ENCODE assay signal across 12 cellular contexts in genomic region chr9:84297162-84297821, GRCh38. TPM values are rescaled to one million over a fixed set of nuclear protein-coding genes. Genes with fewer than 3 reads are reported as not detected.
DNase-seq lines count a peak whose midpoint lies in the region.
"Had no signal": no experiment of that assay in that cellular context is flagged by ENCODE, and none has a peak within 500 bp of the region (broad histone marks: within the 10 kb centered on the region; RNA-seq: fewer than 3 reads in every experiment).

No MANE protein-coding gene starts in this region.

- H2BK12ac ChIP-seq in mesenchymal stem cell (ENCODE audit: low read length in 2 of 2), result peak overlapping the region in 1 of 2 experiments; percentile 68

- H3K4me1 ChIP-seq in mesenchymal stem cell (ENCODE audit: control insufficient read depth, insufficient read depth, low read depth, low read length), result peaks cover 9% of the 10 kb centered on the region
- H3K4me1 ChIP-seq: right lobe of liver had no signal

- H4K91ac ChIP-seq in mesenchymal stem cell (ENCODE audit: low read length), result no peak overlapping the region

- H3K23ac ChIP-seq in mesenchymal stem cell (ENCODE audit: low read length in 2 of 2), result no peak overlapping the region

- in situ Hi-C loops in KBM-7 (cut with MboI; ENCODE audit: low pct_unique_long_range_greater_than_20kb, low sequenced_read_pairs), result no loop called here

- H2AFZ ChIP-seq in mesenchymal stem cell (ENCODE audit: low read depth, low read length), result no peak overlapping the region

- H3K79me1 ChIP-seq in mesenchymal stem cell (replicated peaks; ENCODE audit: low read length, poor library complexity, severe bottlenecking), result no peaks in the 10 kb centered on the region

- DNase-seq in EH (ENCODE audit: low read depth), result peak; percentile 85
- peak; percentile 21 for DNase-seq in HT1080 (ENCODE audit: low read depth)
- peak; percentile 65 for DNase-seq in astrocyte of the hippocampus (ENCODE audit: low read depth, low spot score)
- DNase-seq in mesenchymal stem cell, result peak; percentile 48
- DNase-seq in DMS79 (lab: John Stamatoyannopoulos, UW), result no peak
- DNase-seq in islet precursor cell, result no peak
- DNase-seq in KBM-7, result no peak
- DNase-seq: activated CD4-positive, alpha-beta T cell treated with anti-CD3 and anti-CD28 coated beads, Interleukin-2, amount 50 U/mL, for 1 hour; Calu3 had no signal

- peak overlapping the region; percentile 66 for H3K9ac ChIP-seq in mesenchymal stem cell (ENCODE audit: low read length)

- H3K4me3 ChIP-seq in mesenchymal stem cell (ENCODE audit: insufficient read depth in 1 of 2, low read depth in 1 of 2, low read length in 2 of 2), result peak overlapping the region in 1 of 2 experiments; percentile 47
- H3K4me3 ChIP-seq: left lung, right lobe of liver had no signal

- H2BK5ac ChIP-seq in mesenchymal stem cell (ENCODE audit: low read depth, low read length, poor library complexity, severe bottlenecking), result no peak overlapping the region

- H3K9me3 ChIP-seq in mesenchymal stem cell (ENCODE audit: control insufficient read depth, low read length), result no peaks in the 10 kb centered on the region
- H3K9me3 ChIP-seq: left lung, right lobe of liver had no signal

- no peak overlapping the region for H3K4me2 ChIP-seq in mesenchymal stem cell (ENCODE audit: low read length, poor library complexity, severe bottlenecking)

- H3K18ac ChIP-seq in mesenchymal stem cell (ENCODE audit: low read depth in 1 of 2, low read length in 2 of 2), result no peak overlapping the region

- H4K8ac ChIP-seq in mesenchymal stem cell (ENCODE audit: low read length), result no peak overlapping the region

- no peaks in the 10 kb centered on the region for H3K36me3 ChIP-seq in mesenchymal stem cell (ENCODE audit: control insufficient read depth in 1 of 2, insufficient read depth in 2 of 2, low read depth in 1 of 2, low read length in 2 of 2)
- H3K36me3 ChIP-seq: left lung, right lobe of liver had no signal

- H2AK5ac ChIP-seq in mesenchymal stem cell (ENCODE audit: low read length, severe bottlenecking), result peak overlapping the region; percentile 6

- no peak overlapping the region for H3K4ac ChIP-seq in mesenchymal stem cell (ENCODE audit: low read depth in 1 of 2, low read length in 2 of 2)

- 60% methylated on average over 3 of the region's 4 CpGs for WGBS in mesenchymal stem cell

- no peak overlapping the region for H2BK15ac ChIP-seq in mesenchymal stem cell (ENCODE audit: low read depth, poor library complexity, severe bottlenecking)

- H3K27me3 ChIP-seq in mesenchymal stem cell (ENCODE audit: control insufficient read depth in 1 of 2, insufficient read depth in 1 of 2, low read length in 2 of 2), result no peaks in the 10 kb centered on the region
- H3K27me3 ChIP-seq: left lung, right lobe of liver had no signal

- H3K14ac ChIP-seq in mesenchymal stem cell (ENCODE audit: low read length in 2 of 2), result no peak overlapping the region

- H2BK120ac ChIP-seq in mesenchymal stem cell (ENCODE audit: low read depth, low read length), result no peak overlapping the region

- H3K27ac ChIP-seq in mesenchymal stem cell (ENCODE audit: low read length, poor library complexity, severe bottlenecking), result peak overlapping the region; percentile 87
- H3K27ac ChIP-seq: right lobe of liver had no signal

RNA-seq across cellular contexts. Expression of gene SLC28A3, which starts 43.3 kb away (rescaled TPM):
- total RNA-seq in HT1080 (2014; rRNA removed; shearing (Covaris generic)), result 0.02 and 0.03 TPM in 2 replicates
- 0.11 and 0.20 TPM in 2 replicates for polyA plus RNA-seq in HT1080 (2015; cell fraction: cytosol; rRNA removed)
- 0.18 and 0.35 TPM in 2 replicates for polyA plus RNA-seq in HT1080 (2015; cell fraction: nucleus; rRNA removed)
- polyA plus RNA-seq in mesenchymal stem cell (2013, experiment 1 of 2), result 0.33 TPM
- 0.30 TPM for polyA plus RNA-seq in mesenchymal stem cell (2013, experiment 2 of 2)
- polyA plus RNA-seq: neural cell had no signal

Comparison
In these comparisons a context has a peak if more than half of its experiments do, and no peak if none do; other contexts are left out.
1. DNase-seq: peak in EH (single experiment), HT1080 (single experiment), astrocyte of the hippocampus (single experiment) and mesenchymal stem cell (single experiment); none in DMS79 (single experiment), islet precursor cell (single experiment) and KBM-7 (single experiment).